In genomic region chr1:67892451-67893125, GRCh38 we compare ENCODE assay signal across 15 cellular contexts.
"Had no signal": no experiment of that assay in that cellular context is flagged by ENCODE, and none has a peak within 500 bp of the region (broad histone marks: within the 10 kb centered on the region; RNA-seq: fewer than 3 reads in every experiment).

No MANE protein-coding gene starts in this region.

- H3K27ac Mint-ChIP-seq: activated CD4-positive, alpha-beta memory T cell treated with anti-CD3 and anti-CD28 coated beads for 36 hours; activated naive CD4-positive, alpha-beta T cell treated with anti-CD3 and anti-CD28 coated beads, Interleukin-2, amount 50 U/mL, for 72 hours; dendritic cell treated with granulocyte-macrophage colony-stimulating factor and Interleukin-4, amounts not matched to agents 40 ng/mL and 50 ng/mL, for 4 days; stimulated activated naive CD8-positive, alpha-beta T cell treated with anti-CD3 and anti-CD28 coated beads, Interleukin-15, Interleukin-2, amounts not matched to agents 100 ng/mL and 50 ng/mL, for 24 hours had no signal

- H3K27ac ChIP-seq: pancreas, thoracic aorta had no signal

- H3K4me3 ChIP-seq: pancreas, thoracic aorta had no signal

- H3K4me1 ChIP-seq: pancreas had no signal

- H3K36me3 ChIP-seq: pancreas, thoracic aorta had no signal

- H3K4me3 Mint-ChIP-seq: activated CD4-positive, alpha-beta memory T cell treated with anti-CD3 and anti-CD28 coated beads for 36 hours; activated T-cell treated with anti-CD3 and anti-CD28 coated beads, Interleukin-2, amount 50 U/mL, for 4 hours; dendritic cell treated with granulocyte-macrophage colony-stimulating factor and Interleukin-4, amounts not matched to agents 40 ng/mL and 50 ng/mL, for 4 days; stimulated activated naive CD8-positive, alpha-beta T cell treated with anti-CD3 and anti-CD28 coated beads, Interleukin-15, Interleukin-2, amounts not matched to agents 100 ng/mL and 50 ng/mL, for 24 hours had no signal

- H3K27me3 ChIP-seq: pancreas had no signal

- H3K9me3 ChIP-seq: pancreas, thoracic aorta had no signal

- H3K36me3 Mint-ChIP-seq: activated CD4-positive, alpha-beta memory T cell treated with anti-CD3 and anti-CD28 coated beads for 36 hours; activated naive CD4-positive, alpha-beta T cell treated with anti-CD3 and anti-CD28 coated beads, Interleukin-2, amount 50 U/mL, for 72 hours had no signal

- ATAC-seq: activated naive CD4-positive, alpha-beta T cell treated with anti-CD3 and anti-CD28 coated beads, Interleukin-2, amount 50 U/mL, for 72 hours; activated T-cell treated with anti-CD3 and anti-CD28 coated beads, Interleukin-2, amount 50 U/mL, for 4 hours; left ventricle myocardium superior; pancreas had no signal

- DNase-seq: activated CD4-positive, alpha-beta memory T cell treated with anti-CD3 and anti-CD28 coated beads for 36 hours; activated CD4-positive, alpha-beta T cell treated with anti-CD3 and anti-CD28 coated beads for 1 hour; activated effector memory CD4-positive, alpha-beta T cell treated with anti-CD3 and anti-CD28 coated beads, Interleukin-2, amount 50 U/mL, for 16 hours; activated T-cell treated with anti-CD3 and anti-CD28 coated beads, Interleukin-2, amount 50 U/mL, for 4 hours; amniotic stem cell; cerebellar nuclear complex; kidney; left ventricle myocardium superior; pancreas; stimulated activated CD4-positive, alpha-beta T cell treated with anti-CD3 and anti-CD28 coated beads, Interleukin-4, amount 100 ng/mL, for 1 hour; stimulated activated CD8-positive, alpha-beta memory T cell treated with anti-CD3 and anti-CD28 coated beads, Interleukin-4, amount 100 ng/mL, for 48 hours had no signal

- H3K9me3 Mint-ChIP-seq: activated CD4-positive, alpha-beta memory T cell treated with anti-CD3 and anti-CD28 coated beads for 36 hours; activated naive CD4-positive, alpha-beta T cell treated with anti-CD3 and anti-CD28 coated beads, Interleukin-2, amount 50 U/mL, for 72 hours; activated T-cell treated with anti-CD3 and anti-CD28 coated beads, Interleukin-2, amount 50 U/mL, for 4 hours; dendritic cell treated with granulocyte-macrophage colony-stimulating factor and Interleukin-4, amounts not matched to agents 40 ng/mL and 50 ng/mL, for 4 days; stimulated activated naive CD8-positive, alpha-beta T cell treated with anti-CD3 and anti-CD28 coated beads, Interleukin-15, Interleukin-2, amounts not matched to agents 100 ng/mL and 50 ng/mL, for 24 hours had no signal
